ENCODE assay signal across 8 cellular contexts in the genomic region with DNA sequence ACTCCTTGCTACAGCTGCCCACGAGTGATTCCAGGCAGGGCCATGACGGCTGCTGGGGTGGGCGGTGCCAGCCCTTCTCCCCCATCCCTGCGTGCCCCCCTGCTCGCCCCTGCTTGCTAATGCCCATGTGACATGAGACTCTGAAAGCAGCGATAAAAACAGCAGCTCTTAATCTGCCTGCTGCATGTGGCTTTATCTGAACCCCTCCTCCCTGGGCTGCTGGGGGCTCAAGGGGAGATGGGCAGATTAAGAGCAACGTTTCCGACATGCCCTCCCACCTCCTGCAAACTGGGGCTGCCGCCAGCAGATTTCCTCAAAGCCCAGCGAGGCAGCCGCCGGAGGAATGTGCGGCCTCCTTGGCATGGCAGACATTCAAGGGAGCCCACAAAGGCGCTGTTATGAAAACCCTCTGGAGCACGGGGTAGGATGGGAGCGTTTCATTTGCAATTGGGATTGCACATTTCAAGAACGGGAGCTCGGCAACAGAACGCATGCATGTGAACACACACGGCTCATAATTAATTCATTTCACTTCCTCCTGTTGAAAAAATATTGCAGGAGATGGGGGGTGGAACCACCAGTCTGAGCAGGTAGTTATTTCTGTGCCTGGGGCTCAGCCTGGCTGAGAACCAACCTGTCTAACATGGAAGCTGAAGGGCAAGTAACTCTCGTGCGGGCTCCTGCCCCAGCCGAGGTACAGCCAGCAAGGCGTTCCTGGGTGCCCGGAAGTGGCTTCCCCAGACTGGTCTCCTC.
DNase-seq lines count a peak whose midpoint lies in the region; ATAC-seq and TF ChIP-seq lines count a peak whose summit lies in the region.

No MANE protein-coding gene starts in this region.

- no peak for TF ChIP-seq POLR2A in uterus (IDR thresholded peaks at IDR 0.05)

- H3K4me3 ChIP-seq in duodenal mucosa (ENCODE audit: low read depth in 1 of 2, low read length in 2 of 2) (peak overlapping the region; percentile 41 to 62), mucosa of descending colon (no peak overlapping the region), uterus (no peak overlapping the region)

- H3K9ac ChIP-seq in duodenal mucosa (ENCODE audit: low read depth in 1 of 2, low read length in 2 of 2): peak overlapping the region in 1 of 2 donors; percentile 7

- ATAC-seq in GM19372 (IDR thresholded peaks at IDR 0.05; ENCODE audit: low read depth, unreplicated experiment): peak; percentile 49
- peak; percentile 38 for ATAC-seq in mucosa of descending colon
- ATAC-seq in HG03196 (IDR thresholded peaks at IDR 0.05; ENCODE audit: unreplicated experiment): no peak
- ATAC-seq in GM19023 (IDR thresholded peaks at IDR 0.05; ENCODE audit: unreplicated experiment): no peak

- H3K4me1 ChIP-seq in duodenal mucosa (ENCODE audit: control insufficient read depth in 1 of 2, insufficient read depth in 2 of 2, low read length in 2 of 2) (peaks cover 7 to 10% of the 10 kb centered on the region in 2 donors), mucosa of descending colon (ENCODE audit: low read depth) (peaks cover 5% of the 10 kb centered on the region), uterus (no peaks in the 10 kb centered on the region)

- H3K36me3 ChIP-seq in duodenal mucosa (ENCODE audit: control insufficient read depth in 1 of 2, insufficient read depth in 2 of 2, low read length in 2 of 2) (no peaks in the 10 kb centered on the region), mucosa of descending colon (ENCODE audit: low read depth) (no peaks in the 10 kb centered on the region), uterus (no peaks in the 10 kb centered on the region)

- H3K27ac ChIP-seq in duodenal mucosa (ENCODE audit: low read depth, low read length) (no peak overlapping the region), uterus (peak overlapping the region in 1 of 2 donors; percentile 22)

- TF ChIP-seq CTCF in mucosa of descending colon (IDR thresholded peaks at IDR 0.05): no peak
- no peak for TF ChIP-seq CTCF in uterus (IDR thresholded peaks at IDR 0.05)

- H3K9me3 ChIP-seq in duodenal mucosa (ENCODE audit: control insufficient read depth in 1 of 2, low read length in 2 of 2) (no peaks in the 10 kb centered on the region), mucosa of descending colon (no peaks in the 10 kb centered on the region), uterus (no peaks in the 10 kb centered on the region)

- DNase-seq in C1 segment of cervical spinal cord (lab: John Stamatoyannopoulos, UW): peak in 11 of 14 donors; percentile 37 to 80 (median 66)
- DNase-seq in RPMI7951 (ENCODE audit: low read depth): peak; percentile 90
- DNase-seq in mucosa of descending colon: no peak
- peak; percentile 37 to 52 for DNase-seq in uterus

- intact Hi-C loops in mucosa of descending colon (cut with DNase I, micrococcal nuclease) (no loop called here), uterus (cut with DNase I; ENCODE audit: low total_unique reads) (no loop called here)

- H3K27me3 ChIP-seq in duodenal mucosa (ENCODE audit: control insufficient read depth in 1 of 2, insufficient read depth in 2 of 2, low read length in 2 of 2): peaks cover 0 to 5% of the 10 kb centered on the region in 2 donors
- no peaks in the 10 kb centered on the region for H3K27me3 ChIP-seq in uterus

Comparison
In these comparisons a context has a peak if more than half of its experiments do, and no peak if none do; other contexts are left out.
1. DNase-seq: peak in C1 segment of cervical spinal cord (11 of 14), RPMI7951 (single experiment) and uterus (2 of 2); none in mucosa of descending colon (0 of 3).
2. ATAC-seq: peak in GM19372 (single experiment) and mucosa of descending colon (single experiment); none in HG03196 (single experiment) and GM19023 (single experiment).
3. H3K4me3 ChIP-seq: peak in duodenal mucosa (2 of 2); none in mucosa of descending colon (single experiment) and uterus (0 of 2).